Comparison of ENCODE assay signal across 20 cellular contexts in the genomic region with DNA sequence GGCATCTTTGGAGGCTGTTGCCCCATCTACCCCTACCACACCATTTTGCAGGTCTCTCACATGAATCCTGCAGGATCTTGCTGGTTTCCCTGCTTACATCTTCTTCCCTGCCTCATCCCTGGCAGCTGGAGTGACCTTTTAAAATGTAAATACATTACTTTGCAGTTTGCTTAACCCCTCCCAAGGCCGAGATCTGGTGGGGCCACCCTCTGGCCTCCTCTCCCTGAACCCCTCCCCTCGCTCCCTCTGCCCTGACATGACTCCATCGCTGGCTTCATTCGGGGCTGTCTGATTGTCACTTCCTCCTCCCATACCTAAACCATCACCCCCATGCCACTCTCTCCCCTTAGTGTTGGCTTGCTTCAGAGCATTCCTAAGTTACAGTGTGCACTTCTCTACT. TPM values are rescaled to one million over a fixed set of nuclear protein-coding genes. Genes with fewer than 3 reads are reported as not detected.
A peak's percentile ranks its signal among the peaks of the same experiment; 100 is the strongest.
DNase-seq lines count a peak whose midpoint lies in the region; ATAC-seq and TF ChIP-seq lines count a peak whose summit lies in the region.
"Had no signal": no experiment of that assay in that cellular context is flagged by ENCODE, and none has a peak within 500 bp of the region (broad histone marks: within the 10 kb centered on the region; RNA-seq: fewer than 3 reads in every experiment).

No MANE protein-coding gene starts in this region.

- no peaks in the 10 kb centered on the region for H3K9me2 ChIP-seq in SK-N-SH

- TF ChIP-seq CTCF in SK-N-SH (IDR thresholded peaks at IDR 0.05) (no peak), nephron progenitor cell (IDR thresholded peaks at IDR 0.05) (no peak)

- ATAC-seq in SK-N-SH treated with all-trans-retinoic acid at 6 μM for 48 hours = no peak

- no peak for TF ChIP-seq RAD21 in SK-N-SH (IDR thresholded peaks at IDR 0.05; ENCODE audit: low read length)

- H3K27me3 ChIP-seq in SK-N-SH (ENCODE audit: insufficient read depth) = no peaks in the 10 kb centered on the region; the same call in 1 of the 2 replicates
- H3K27me3 ChIP-seq: SJCRH30 had no signal

- H3K27ac Mint-ChIP-seq in nephron progenitor cell = peak overlapping the region; percentile 33
- no peak overlapping the region for H3K27ac Mint-ChIP-seq in activated naive CD4-positive, alpha-beta T cell treated with anti-CD3 and anti-CD28 coated beads, Interleukin-2, amount 10 ng/mL, durations not matched to agents 7 days and 5 days
- H3K27ac Mint-ChIP-seq: IgD-negative memory B cell had no signal

- H3K27ac ChIP-seq in SK-N-SH (ENCODE audit: low read depth in 2 of 2, low read length in 1 of 2) = no peak overlapping the region
- H3K27ac ChIP-seq: 22Rv1, PC-9, SJCRH30 had no signal

- peak overlapping the region; percentile 6 for H3K4me3 Mint-ChIP-seq in nephron progenitor cell
- H3K4me3 Mint-ChIP-seq in activated naive CD4-positive, alpha-beta T cell treated with anti-CD3 and anti-CD28 coated beads, Interleukin-2, amount 10 ng/mL, durations not matched to agents 7 days and 5 days = no peak overlapping the region
- H3K4me3 Mint-ChIP-seq: CD14-positive monocyte, IgD-negative memory B cell had no signal

- no peaks in the 10 kb centered on the region for H3K27me3 Mint-ChIP-seq in nephron progenitor cell (ENCODE audit: low read depth, poor library complexity)
- H3K27me3 Mint-ChIP-seq in activated naive CD4-positive, alpha-beta T cell treated with anti-CD3 and anti-CD28 coated beads, Interleukin-2, amount 10 ng/mL, durations not matched to agents 7 days and 5 days = peaks cover 32% of the 10 kb centered on the region

- POLR2A ChIA-PET in SK-N-SH (lab: Yijun Ruan, JAX) = no interaction called here

- no peak for TF ChIP-seq EP300 in SK-N-SH (IDR thresholded peaks at IDR 0.05; ENCODE audit: borderline replicate concordance in 1 of 2, low read depth in 1 of 2, low read length in 1 of 2)

- H3K9me3 Mint-ChIP-seq in nephron progenitor cell = no peaks in the 10 kb centered on the region
- H3K9me3 Mint-ChIP-seq in activated naive CD4-positive, alpha-beta T cell treated with anti-CD3 and anti-CD28 coated beads, Interleukin-2, amount 10 ng/mL, durations not matched to agents 7 days and 5 days = no peaks in the 10 kb centered on the region
- H3K9me3 Mint-ChIP-seq: IgD-negative memory B cell had no signal

- H3K4me1 ChIP-seq in SK-N-SH (ENCODE audit: control insufficient read depth in 1 of 2, insufficient read depth in 2 of 2, low read depth in 1 of 2, low read length in 1 of 2) = peaks cover 0 to 22% of the 10 kb centered on the region in 2 experiments; a peak in 3 of 4 replicates

- peak overlapping the region; percentile 60; the same call in 1 of the 2 replicates for H2AFZ ChIP-seq in SK-N-SH (ENCODE audit: low read depth)
- H2AFZ ChIP-seq: PC-9 had no signal

- H3K9me3 ChIP-seq in SK-N-SH (no peaks in the 10 kb centered on the region), iPS-18c (ENCODE audit: control insufficient read depth, insufficient read depth, low read length) (no peaks in the 10 kb centered on the region)
- H3K9me3 ChIP-seq: SJCRH30 had no signal

- no peaks in the 10 kb centered on the region for H3F3A ChIP-seq in SK-N-SH (replicated peaks; ENCODE audit: insufficient read depth)

- no peaks in the 10 kb centered on the region for H3K36me3 ChIP-seq in SK-N-SH (replicated peaks in 1 of 2; ENCODE audit: control insufficient read depth in 1 of 2, insufficient read depth in 2 of 2, low read length in 1 of 2)
- H3K36me3 ChIP-seq: SJCRH30 had no signal

- peaks cover 63% of the 10 kb centered on the region for H3K4me1 Mint-ChIP-seq in nephron progenitor cell
- no peaks in the 10 kb centered on the region for H3K4me1 Mint-ChIP-seq in activated naive CD4-positive, alpha-beta T cell treated with anti-CD3 and anti-CD28 coated beads, Interleukin-2, amount 10 ng/mL, durations not matched to agents 7 days and 5 days
- H3K4me1 Mint-ChIP-seq: CD14-positive monocyte, IgD-negative memory B cell had no signal

- no peaks in the 10 kb centered on the region for H4K20me1 ChIP-seq in SK-N-SH (ENCODE audit: insufficient read depth)

- CTCF ChIA-PET in SK-N-SH (lab: Yijun Ruan, JAX) = no interaction called here
- CTCF ChIA-PET in activated naive CD4-positive, alpha-beta T cell treated with anti-CD3 and anti-CD28 coated beads, Interleukin-2, amount 10 ng/mL, durations not matched to agents 7 days and 5 days (lab: Charles Lee) = no interaction called here

- H3K79me2 ChIP-seq in SK-N-SH (ENCODE audit: insufficient read depth) = no peaks in the 10 kb centered on the region

- H3K36me3 Mint-ChIP-seq in nephron progenitor cell (ENCODE audit: low read depth) = no peaks in the 10 kb centered on the region
- no peaks in the 10 kb centered on the region for H3K36me3 Mint-ChIP-seq in activated naive CD4-positive, alpha-beta T cell treated with anti-CD3 and anti-CD28 coated beads, Interleukin-2, amount 10 ng/mL, durations not matched to agents 7 days and 5 days
- H3K36me3 Mint-ChIP-seq: CD14-positive monocyte, IgD-negative memory B cell had no signal

- no peak for DNase-seq in SK-N-SH
- DNase-seq in NCI-H460 (ENCODE audit: extremely low read depth, low read depth) = peak; percentile 30
- DNase-seq in nephron progenitor cell = no peak
- DNase-seq in SK-N-DZ (ENCODE audit: low spot score) = no peak
- DNase-seq in activated effector memory CD4-positive, alpha-beta T cell treated with Interleukin-2 at 50 U/mL for 16 hours = no peak
- no peak for DNase-seq in activated naive CD4-positive, alpha-beta T cell treated with anti-CD3 and anti-CD28 coated beads, Interleukin-2, amount 10 ng/mL, durations not matched to agents 7 days and 5 days
- DNase-seq: DMS 273 treated with DMSO at 0.1 percent for 48 hours, DND-41, Karpas-422, NCI-H1436, NCI-H1930, NCI-H226, NCI-H524 treated with DMSO at 0.1 percent for 48 hours, PC-9, SJCRH30 had no signal

- H3K9ac ChIP-seq in SK-N-SH = no peak overlapping the region

- H3K4me2 ChIP-seq in SK-N-SH = no peak overlapping the region
- H3K4me2 ChIP-seq: PC-9 had no signal

- 45% methylated on average over 4 of the region's 4 CpGs for WGBS in SK-N-SH (ENCODE audit: low lambda C conversion rate)

- no peak overlapping the region for H3K4me3 ChIP-seq in SK-N-SH (ENCODE audit: low read depth in 2 of 2, low read length in 1 of 2)
- H3K4me3 ChIP-seq in iPS-18c (ENCODE audit: insufficient read depth, low read depth, low read length) = peak overlapping the region; percentile 2; the same call in 1 of the 2 replicates
- H3K4me3 ChIP-seq: PC-9, SJCRH30 had no signal

TF ChIP-seq in SK-N-SH, 30 proteins besides CTCF, POLR2A, EP300 and RAD21 (continues in another document):
- TF ChIP-seq RFX5 (IDR thresholded peaks at IDR 0.05; ENCODE audit: low read length) (no peak), MXI1 (IDR thresholded peaks at IDR 0.05; ENCODE audit: low read depth, low read length) (no peak), NFIC (IDR thresholded peaks at IDR 0.05; ENCODE audit: borderline replicate concordance) (no peak), GABPA (IDR thresholded peaks at IDR 0.05; ENCODE audit: low read depth) (no peak)
- TF ChIP-seq, protein P1, sequence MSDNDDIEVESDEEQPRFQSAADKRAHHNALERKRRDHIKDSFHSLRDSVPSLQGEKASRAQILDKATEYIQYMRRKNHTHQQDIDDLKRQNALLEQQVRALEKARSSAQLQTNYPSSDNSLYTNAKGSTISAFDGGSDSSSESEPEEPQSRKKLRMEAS (IDR thresholded peaks at IDR 0.05; ENCODE audit: low read depth) = no peak

TF ChIP-seq in SK-N-SH treated with all-trans-retinoic acid at 6 μM for 48 hours, 23 proteins besides CTCF, POLR2A, EP300 and RAD21 (continues in another document):
- TF ChIP-seq TOX (CRISPR knock-in tag; IDR thresholded peaks at IDR 0.05; ENCODE audit: borderline replicate concordance) (no peak), ZFP3 (CRISPR knock-in tag; IDR thresholded peaks at IDR 0.05) (no peak), PPARA (CRISPR knock-in tag; IDR thresholded peaks at IDR 0.05; ENCODE audit: borderline replicate concordance) (no peak), BACH2 (CRISPR knock-in tag; IDR thresholded peaks at IDR 0.05; ENCODE audit: borderline replicate concordance) (no peak), SNAI2 (CRISPR knock-in tag; IDR thresholded peaks at IDR 0.05) (no peak), RARB (CRISPR knock-in tag; IDR thresholded peaks at IDR 0.05) (no peak)
- TF ChIP-seq, protein P2, sequence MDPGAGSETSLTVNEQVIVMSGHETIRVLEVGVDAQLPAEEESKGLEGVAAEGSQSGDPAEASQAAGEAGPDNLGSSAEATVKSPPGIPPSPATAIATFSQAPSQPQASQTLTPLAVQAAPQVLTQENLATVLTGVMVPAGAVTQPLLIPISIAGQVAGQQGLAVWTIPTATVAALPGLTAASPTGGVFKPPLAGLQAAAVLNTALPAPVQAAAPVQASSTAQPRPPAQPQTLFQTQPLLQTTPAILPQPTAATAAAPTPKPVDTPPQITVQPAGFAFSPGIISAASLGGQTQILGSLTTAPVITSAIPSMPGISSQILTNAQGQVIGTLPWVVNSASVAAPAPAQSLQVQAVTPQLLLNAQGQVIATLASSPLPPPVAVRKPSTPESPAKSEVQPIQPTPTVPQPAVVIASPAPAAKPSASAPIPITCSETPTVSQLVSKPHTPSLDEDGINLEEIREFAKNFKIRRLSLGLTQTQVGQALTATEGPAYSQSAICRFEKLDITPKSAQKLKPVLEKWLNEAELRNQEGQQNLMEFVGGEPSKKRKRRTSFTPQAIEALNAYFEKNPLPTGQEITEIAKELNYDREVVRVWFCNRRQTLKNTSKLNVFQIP (CRISPR knock-in tag; IDR thresholded peaks at IDR 0.05; ENCODE audit: borderline replicate concordance, low read depth) = no peak
- TF ChIP-seq, protein P3, sequence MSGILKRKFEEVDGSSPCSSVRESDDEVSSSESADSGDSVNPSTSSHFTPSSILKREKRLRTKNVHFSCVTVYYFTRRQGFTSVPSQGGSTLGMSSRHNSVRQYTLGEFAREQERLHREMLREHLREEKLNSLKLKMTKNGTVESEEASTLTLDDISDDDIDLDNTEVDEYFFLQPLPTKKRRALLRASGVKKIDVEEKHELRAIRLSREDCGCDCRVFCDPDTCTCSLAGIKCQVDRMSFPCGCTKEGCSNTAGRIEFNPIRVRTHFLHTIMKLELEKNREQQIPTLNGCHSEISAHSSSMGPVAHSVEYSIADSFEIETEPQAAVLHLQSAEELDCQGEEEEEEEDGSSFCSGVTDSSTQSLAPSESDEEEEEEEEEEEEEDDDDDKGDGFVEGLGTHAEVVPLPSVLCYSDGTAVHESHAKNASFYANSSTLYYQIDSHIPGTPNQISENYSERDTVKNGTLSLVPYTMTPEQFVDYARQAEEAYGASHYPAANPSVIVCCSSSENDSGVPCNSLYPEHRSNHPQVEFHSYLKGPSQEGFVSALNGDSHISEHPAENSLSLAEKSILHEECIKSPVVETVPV (CRISPR knock-in tag; IDR thresholded peaks at IDR 0.05) = no peak

RNA-seq across cellular contexts. Expression of a gene that starts 12.6 kb away (rescaled TPM):
- polyA plus RNA-seq in SK-N-SH (2012; rRNA removed) = 3.6 and 4.3 TPM in 2 replicates
- 4.1 and 4.8 TPM in 2 replicates for polyA plus RNA-seq in SK-N-SH (2012; cell fraction: cytosol; rRNA removed)
- polyA plus RNA-seq in SK-N-SH (2012; cell fraction: nucleus; rRNA removed) = 1.9 and 2.7 TPM in 2 replicates
- 1.4 and 1.8 TPM in 2 replicates for total RNA-seq in NCI-H460 (2014; rRNA removed; shearing (Covaris generic))
- 0.74 TPM in 1 of 2 replicates, not detected in the other for polyA plus RNA-seq in NCI-H460 (2014; cell fraction: nucleus; rRNA removed)
- polyA plus RNA-seq in SK-N-DZ (2014; cell fraction: cytosol; rRNA removed) = not detected in 2 replicates
- not detected in 2 replicates for polyA plus RNA-seq in SK-N-DZ (2014; cell fraction: nucleus; rRNA removed)
- polyA plus RNA-seq: CD14-positive monocyte had no signal
